1 cellular context compared by ENCODE assay signal in the genomic region with DNA sequence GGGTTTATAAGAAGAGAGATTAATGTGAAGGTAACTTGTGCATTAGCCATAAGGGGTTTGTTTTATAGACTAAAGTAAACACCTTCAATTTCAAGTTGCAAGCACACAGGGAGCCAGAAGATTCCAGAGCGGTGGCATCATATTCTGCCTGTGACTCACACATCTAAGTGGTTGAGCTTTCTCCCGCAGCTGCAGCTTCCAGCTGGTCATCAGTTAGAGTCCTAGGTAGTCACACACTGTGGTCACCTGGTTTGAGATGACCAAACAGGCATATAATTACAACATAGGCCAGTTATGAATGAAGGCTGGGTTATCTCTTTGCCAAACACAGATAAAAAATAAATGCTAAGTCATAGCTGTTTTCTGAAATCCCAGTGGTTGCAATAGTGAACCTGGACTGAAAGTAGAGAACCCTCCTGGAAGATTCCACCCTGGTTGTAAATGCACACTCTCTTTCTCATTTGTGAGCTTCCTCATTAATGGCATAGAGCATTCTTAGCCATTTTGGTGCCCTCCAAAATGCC.
TF ChIP-seq lines count a peak whose summit lies in the region.

No MANE protein-coding gene starts in this region.

TF ChIP-seq in IMR-90, 13 proteins besides CTCF, POLR2A, EP300 and RAD21 (continued from another document):
- TF ChIP-seq MXI1 (IDR thresholded peaks at IDR 0.05; ENCODE audit: borderline replicate concordance, low read depth, low read length) = no peak
- peak; percentile 93 for TF ChIP-seq NFE2L2 (IDR thresholded peaks at IDR 0.05; ENCODE audit: low read depth, low read length)
